In the genomic region with DNA sequence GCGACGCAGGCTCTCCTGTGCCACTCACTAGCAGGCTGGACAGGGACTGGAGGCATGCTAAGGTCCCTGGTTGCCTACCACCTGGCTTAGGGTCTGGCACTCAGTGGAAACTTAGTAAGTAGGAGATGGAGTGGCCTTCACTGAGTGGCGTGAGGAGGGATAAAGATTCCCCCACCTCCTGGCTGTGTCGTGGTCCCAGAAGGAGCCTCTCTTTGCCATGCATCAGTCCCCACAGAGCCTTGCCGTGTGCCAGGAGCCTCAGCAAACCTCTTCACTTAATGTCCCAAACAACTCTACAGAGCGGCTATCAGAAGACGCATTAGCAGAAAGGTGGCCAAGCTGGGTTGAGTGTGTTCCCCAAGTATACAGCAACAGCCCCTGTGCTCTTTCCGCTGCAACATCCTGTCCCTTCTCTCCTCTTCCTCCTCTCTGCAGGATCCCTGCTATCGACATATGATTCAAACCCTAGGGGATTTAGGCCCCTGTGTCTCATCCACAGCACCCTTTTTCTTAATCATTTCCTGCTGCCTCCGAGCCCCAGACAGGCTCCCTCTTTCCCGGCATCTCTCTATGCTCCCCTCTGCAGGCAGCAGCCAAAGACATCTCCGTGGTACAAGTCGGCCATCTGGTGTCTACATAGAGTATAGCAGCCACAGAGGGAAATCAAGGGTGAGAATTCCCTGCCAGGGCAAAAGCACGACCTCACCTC, we compare ENCODE assay signal across 7 cellular contexts.
DNase-seq lines count a peak whose midpoint lies in the region; ATAC-seq and TF ChIP-seq lines count a peak whose summit lies in the region.

No MANE protein-coding gene starts in this region.

- no peak overlapping the region for H3K27ac ChIP-seq in KMS-11
- no peak overlapping the region for H3K27ac ChIP-seq in caudate nucleus (ENCODE audit: low read depth, low read length)

- in situ Hi-C loops in SK-MEL-5 (cut with HindIII; ENCODE audit: low pct_unique_long_range_greater_than_20kb, low sequenced_read_pairs), result no loop called here

- H3K4me1 ChIP-seq in KMS-11 (ENCODE audit: low read depth, poor library complexity, severe bottlenecking), result no peaks in the 10 kb centered on the region

- H4K20me1 ChIP-seq in KMS-11 (ENCODE audit: insufficient read depth), result no peaks in the 10 kb centered on the region

- peak; percentile 97 for ATAC-seq in left lobe of liver

- H3K79me2 ChIP-seq in KMS-11 (ENCODE audit: insufficient read depth, low read depth), result no peaks in the 10 kb centered on the region

- H2AFZ ChIP-seq in KMS-11 (ENCODE audit: low read depth), result no peak overlapping the region

- peak; percentile 49 for TF ChIP-seq CTCF in KMS-11 (conservative IDR thresholded peaks at IDR 0.05; ENCODE audit: low read depth, low read length)

- H3K27me3 ChIP-seq in KMS-11 (ENCODE audit: insufficient read depth, low read depth), result no peaks in the 10 kb centered on the region

- DNase-seq in GM03348 (ENCODE audit: low spot score) (peak; percentile 90), SK-MEL-5 (ENCODE audit: low read depth, low spot score) (peak; percentile 78), caudate nucleus (lab: John Stamatoyannopoulos, UW) (peak in 57 of 61 donors; percentile 15 to 88 (median 60)), left lobe of liver (ENCODE audit: low spot score) (peak; percentile 60)
- DNase-seq in stimulated activated CD8-positive, alpha-beta memory T cell treated with anti-CD3 and anti-CD28 coated beads, Interleukin-7, amount 100 ng/mL, for 48 hours (ENCODE audit: extremely low read depth in 1 of 2, low read depth in 1 of 2), result peak; percentile 13 to 20
- no peak for DNase-seq in effector CD4-positive, alpha-beta T cell

- H3K4me3 ChIP-seq in KMS-11 (IDR thresholded peaks at IDR 0.05; ENCODE audit: insufficient read depth, low read depth, low read length), result no peak overlapping the region

- H3K4me2 ChIP-seq in KMS-11, result no peak overlapping the region

- H3K36me3 ChIP-seq in KMS-11 (ENCODE audit: insufficient read depth), result no peaks in the 10 kb centered on the region

- H3K9ac ChIP-seq in KMS-11, result no peak overlapping the region
